In genomic region chrX:17584248-17584681, GRCh38 we compare ENCODE assay signal across 20 cellular contexts.
DNase-seq lines count a peak whose midpoint lies in the region; TF ChIP-seq lines count a peak whose summit lies in the region.
"Had no signal": no experiment of that assay in that cellular context is flagged by ENCODE, and none has a peak within 500 bp of the region (broad histone marks: within the 10 kb centered on the region; RNA-seq: fewer than 3 reads in every experiment).

No MANE protein-coding gene starts in this region.

- WGBS in endodermal cell (ENCODE audit: insufficient coverage in 1 of 2, insufficient read length in 1 of 2), 2 experiments = 59% methylated on average over 4 of the region's 4 CpGs; no CpG with 5 or more reads in 1 of the 2 experiments

- peaks cover 11% of the 10 kb centered on the region for H3K4me1 Mint-ChIP-seq in endodermal cell
- H3K4me1 Mint-ChIP-seq: activated naive CD8-positive, alpha-beta T cell treated with anti-CD3 and anti-CD28 coated beads, Interleukin-2, amount 10 ng/mL, durations not matched to agents 7 days and 5 days; naive thymus-derived CD8-positive, alpha-beta T cell had no signal

- H3K36me3 Mint-ChIP-seq in endodermal cell (ENCODE audit: low read depth) = no peaks in the 10 kb centered on the region
- H3K36me3 Mint-ChIP-seq: activated CD4-positive, alpha-beta memory T cell treated with anti-CD3 and anti-CD28 coated beads for 36 hours; activated naive CD8-positive, alpha-beta T cell treated with anti-CD3 and anti-CD28 coated beads, Interleukin-2, amount 10 ng/mL, durations not matched to agents 7 days and 5 days; naive thymus-derived CD8-positive, alpha-beta T cell had no signal

- no peak overlapping the region for H3K4me3 ChIP-seq in fibroblast of the aortic adventitia (ENCODE audit: low read depth, low read length)
- no peak overlapping the region for H3K4me3 ChIP-seq in endodermal cell (ENCODE audit: low read length)
- H3K4me3 ChIP-seq: BLaER1 treated with 17β-estradiol and CSF1 and Interleukin-3, amounts not matched to agents 10 nM and 100 nM; thyroid gland had no signal

- no peak overlapping the region for H3K4me3 Mint-ChIP-seq in endodermal cell
- H3K4me3 Mint-ChIP-seq: activated CD4-positive, alpha-beta memory T cell treated with anti-CD3 and anti-CD28 coated beads for 36 hours; activated naive CD8-positive, alpha-beta T cell treated with anti-CD3 and anti-CD28 coated beads, Interleukin-2, amount 10 ng/mL, durations not matched to agents 7 days and 5 days; H9; naive thymus-derived CD8-positive, alpha-beta T cell; T-helper 1 cell treated with Interleukin-12 subunit alpha and Interleukin-12 subunit beta and Interleukin-4 antibody, amounts not matched to agents 30 μg/mL and 1 μg/mL, for 36 hours had no signal

- no peaks in the 10 kb centered on the region for H3K9me3 ChIP-seq in endodermal cell (ENCODE audit: control insufficient read depth, low read length)
- H3K9me3 ChIP-seq: BLaER1 treated with 17β-estradiol and CSF1 and Interleukin-3, amounts not matched to agents 10 nM and 100 nM; thyroid gland had no signal

- no peaks in the 10 kb centered on the region for H3K27me3 Mint-ChIP-seq in endodermal cell (ENCODE audit: insufficient read depth)
- H3K27me3 Mint-ChIP-seq: activated CD4-positive, alpha-beta memory T cell treated with anti-CD3 and anti-CD28 coated beads for 36 hours; activated naive CD8-positive, alpha-beta T cell treated with anti-CD3 and anti-CD28 coated beads, Interleukin-2, amount 10 ng/mL, durations not matched to agents 7 days and 5 days had no signal

- no peaks in the 10 kb centered on the region for H3K27me3 ChIP-seq in endodermal cell (ENCODE audit: control insufficient read depth, insufficient read depth, low read length, poor library complexity, severe bottlenecking)
- H3K27me3 ChIP-seq: thyroid gland had no signal

- no peaks in the 10 kb centered on the region for H3K9me3 Mint-ChIP-seq in endodermal cell
- H3K9me3 Mint-ChIP-seq: activated CD4-positive, alpha-beta memory T cell treated with anti-CD3 and anti-CD28 coated beads for 36 hours; activated naive CD8-positive, alpha-beta T cell treated with anti-CD3 and anti-CD28 coated beads, Interleukin-2, amount 10 ng/mL, durations not matched to agents 7 days and 5 days; H9; T-helper 1 cell treated with Interleukin-12 subunit alpha and Interleukin-12 subunit beta and Interleukin-4 antibody, amounts not matched to agents 30 μg/mL and 1 μg/mL, for 36 hours had no signal

- DNase-seq in H4 (ENCODE audit: low spot score) (peak; percentile 13), T1000 (lab: John Stamatoyannopoulos, UW) (peak; percentile 2), fibroblast of the aortic adventitia (ENCODE audit: low read depth) (peak; percentile 62), renal cortical epithelial cell (ENCODE audit: low read depth) (peak; percentile 84), endodermal cell (no peak), NCI-H2107 treated with DMSO at 0.1 percent for 48 hours (lab: John Stamatoyannopoulos, UW; ENCODE audit: unreplicated experiment) (no peak), islet precursor cell (no peak)
- DNase-seq in activated effector memory CD4-positive, alpha-beta T cell treated with Interleukin-2 at 50 U/mL for 16 hours = no peak
- DNase-seq: activated CD4-positive, alpha-beta memory T cell treated with anti-CD3 and anti-CD28 coated beads for 36 hours; activated naive CD8-positive, alpha-beta T cell treated with anti-CD3 and anti-CD28 coated beads, Interleukin-2, amount 10 ng/mL, durations not matched to agents 7 days and 5 days; DMS153; effector CD4-positive, alpha-beta T cell; H9; naive thymus-derived CD8-positive, alpha-beta T cell; NCI-H146; Right ventricle myocardium superior; stimulated activated CD4-positive, alpha-beta T cell treated with anti-CD3 and anti-CD28 coated beads, Interleukin-12 subunit alpha, Interleukin-12 subunit beta, amount 100 ng/mL, for 4 hours; thyroid gland had no signal

- no peak overlapping the region for H3K27ac Mint-ChIP-seq in endodermal cell
- H3K27ac Mint-ChIP-seq: activated CD4-positive, alpha-beta memory T cell treated with anti-CD3 and anti-CD28 coated beads for 36 hours; activated naive CD8-positive, alpha-beta T cell treated with anti-CD3 and anti-CD28 coated beads, Interleukin-2, amount 10 ng/mL, durations not matched to agents 7 days and 5 days; naive thymus-derived CD8-positive, alpha-beta T cell; T-helper 1 cell treated with Interleukin-12 subunit alpha and Interleukin-12 subunit beta and Interleukin-4 antibody, amounts not matched to agents 30 μg/mL and 1 μg/mL, for 36 hours had no signal

- no peaks in the 10 kb centered on the region for H3K36me3 ChIP-seq in endodermal cell (ENCODE audit: control insufficient read depth, insufficient read depth, low read length)
- H3K36me3 ChIP-seq: BLaER1 treated with 17β-estradiol and CSF1 and Interleukin-3, amounts not matched to agents 10 nM and 100 nM; thyroid gland had no signal

- no peak overlapping the region for H3K27ac ChIP-seq in endodermal cell (ENCODE audit: low read depth, low read length)
- H3K27ac ChIP-seq: BLaER1 treated with 17β-estradiol and CSF1 and Interleukin-3, amounts not matched to agents 10 nM and 100 nM; thyroid gland had no signal

- H3K9ac ChIP-seq in endodermal cell (ENCODE audit: extremely low read depth, low read length, poor library complexity, severe bottlenecking) = no peak overlapping the region
- H3K9ac ChIP-seq: BLaER1 treated with 17β-estradiol and CSF1 and Interleukin-3, amounts not matched to agents 10 nM and 100 nM had no signal

- H3K4me1 ChIP-seq in endodermal cell (ENCODE audit: control insufficient read depth, insufficient read depth, low read length) = no peaks in the 10 kb centered on the region
- H3K4me1 ChIP-seq: thyroid gland had no signal

- TF ChIP-seq CTCF in fibroblast of the aortic adventitia (IDR thresholded peaks at IDR 0.05; ENCODE audit: insufficient read depth, low read length) = no peak
- no peak for TF ChIP-seq CTCF in endodermal cell (conservative IDR thresholded peaks at IDR 0.05)

Comparison
In these comparisons a context has a peak if more than half of its experiments do, and no peak if none do; other contexts are left out.
1. DNase-seq: peak in H4 (single experiment), T1000 (single experiment), fibroblast of the aortic adventitia (single experiment) and renal cortical epithelial cell (single experiment); none in endodermal cell (single experiment), NCI-H2107 treated with DMSO at 0.1 percent for 48 hours (single experiment), activated effector memory CD4-positive, alpha-beta T cell treated with Interleukin-2 at 50 U/mL for 16 hours (single experiment) and islet precursor cell (single experiment).